ENCODE assay signal across 25 cellular contexts in the genomic region with DNA sequence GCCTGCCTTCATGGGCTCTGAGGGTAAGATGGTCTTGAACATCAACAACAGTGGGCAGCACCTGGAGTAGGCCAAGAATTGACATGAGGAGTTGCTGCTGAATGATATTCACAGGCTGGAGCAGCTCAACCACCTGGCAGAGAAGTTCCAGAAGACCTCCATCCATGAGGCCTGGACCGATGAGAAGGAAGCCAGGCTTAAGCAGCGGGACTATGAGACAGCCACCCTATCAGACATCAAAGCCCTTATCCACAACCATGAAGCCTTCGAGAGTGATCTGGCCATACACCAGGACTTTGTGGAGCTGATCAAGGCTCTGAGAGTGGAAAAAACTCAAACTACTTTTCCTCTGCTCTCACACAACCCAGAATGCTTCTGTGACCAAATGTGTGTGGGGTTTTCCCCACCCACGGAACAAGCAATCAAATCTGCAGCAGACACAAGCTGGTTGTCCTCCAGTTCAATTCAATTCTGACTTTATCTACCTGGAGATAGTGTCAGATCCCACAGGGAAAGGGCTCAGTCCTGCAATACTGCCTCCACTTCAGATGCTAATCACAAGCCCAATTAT. TPM values are rescaled to one million over a fixed set of nuclear protein-coding genes. Genes with fewer than 3 reads are reported as not detected.
A peak's percentile ranks its signal among the peaks of the same experiment; 100 is the strongest.
DNase-seq lines count a peak whose midpoint lies in the region; ATAC-seq, FAIRE-seq and TF ChIP-seq lines count a peak whose summit lies in the region.
"Had no signal": no experiment of that assay in that cellular context is flagged by ENCODE, and none has a peak within 500 bp of the region (broad histone marks: within the 10 kb centered on the region; RNA-seq: fewer than 3 reads in every experiment).

No MANE protein-coding gene starts in this region.

- H3K9me3 Mint-ChIP-seq in activated naive CD4-positive, alpha-beta T cell treated with anti-CD3 and anti-CD28 coated beads for 36 hours: no peaks in the 10 kb centered on the region
- H3K9me3 Mint-ChIP-seq in activated T-cell treated with anti-CD3 and anti-CD28 coated beads, Interleukin-2, amount 50 U/mL, for 72 hours: no peaks in the 10 kb centered on the region
- H3K9me3 Mint-ChIP-seq in stimulated activated effector memory CD8-positive, alpha-beta T cell treated with anti-CD3 and anti-CD28 coated beads, Interleukin-12 subunit alpha, Interleukin-12 subunit beta, amount 100 ng/mL, for 72 hours: no peaks in the 10 kb centered on the region
- H3K9me3 Mint-ChIP-seq in neural progenitor cell: peaks cover 4% of the 10 kb centered on the region

- no peaks in the 10 kb centered on the region for H3K36me3 ChIP-seq in neural progenitor cell
- H3K36me3 ChIP-seq: SJSA1, thoracic aorta, vagina had no signal

- intact Hi-C loops in activated naive CD4-positive, alpha-beta T cell treated with anti-CD3 and anti-CD28 coated beads for 36 hours (cut with micrococcal nuclease): no loop called here

- peak; percentile 28 to 34 for ATAC-seq in activated T-cell treated with anti-CD3 and anti-CD28 coated beads, Interleukin-2, amount 50 U/mL, for 72 hours (replicated peaks in 1 of 2)
- peak; percentile 53 for ATAC-seq in stimulated activated effector memory CD8-positive, alpha-beta T cell treated with anti-CD3 and anti-CD28 coated beads, Interleukin-12 subunit alpha, Interleukin-12 subunit beta, amount 100 ng/mL, for 72 hours
- ATAC-seq: left ventricle myocardium superior, right cardiac atrium had no signal

- peak; percentile 51 for FAIRE-seq in GM12891 (lab: Jason Lieb, UNC)
- FAIRE-seq: endothelial cell of umbilical vein, frontal cortex, kidney had no signal

- H3K27me3 ChIP-seq in neural progenitor cell: peaks cover 40% of the 10 kb centered on the region
- H3K27me3 ChIP-seq: vagina had no signal

- TF ChIP-seq POLR2A in GM12891 (IDR thresholded peaks at IDR 0.05; ENCODE audit: low read depth, low read length): no peak

- TF ChIP-seq CTCF in neural progenitor cell (IDR thresholded peaks at IDR 0.05): no peak

- no peak overlapping the region for H3K4me3 Mint-ChIP-seq in activated naive CD4-positive, alpha-beta T cell treated with anti-CD3 and anti-CD28 coated beads for 36 hours
- no peak overlapping the region for H3K4me3 Mint-ChIP-seq in activated T-cell treated with anti-CD3 and anti-CD28 coated beads, Interleukin-2, amount 50 U/mL, for 72 hours
- H3K4me3 Mint-ChIP-seq in stimulated activated effector memory CD8-positive, alpha-beta T cell treated with anti-CD3 and anti-CD28 coated beads, Interleukin-12 subunit alpha, Interleukin-12 subunit beta, amount 100 ng/mL, for 72 hours: no peak overlapping the region
- no peak overlapping the region for H3K4me3 Mint-ChIP-seq in neural progenitor cell

- H3K36me3 Mint-ChIP-seq in activated naive CD4-positive, alpha-beta T cell treated with anti-CD3 and anti-CD28 coated beads for 36 hours (ENCODE audit: low read depth): no peaks in the 10 kb centered on the region
- no peaks in the 10 kb centered on the region for H3K36me3 Mint-ChIP-seq in activated T-cell treated with anti-CD3 and anti-CD28 coated beads, Interleukin-2, amount 50 U/mL, for 72 hours (ENCODE audit: insufficient read depth in 2 of 2)
- H3K36me3 Mint-ChIP-seq in stimulated activated effector memory CD8-positive, alpha-beta T cell treated with anti-CD3 and anti-CD28 coated beads, Interleukin-12 subunit alpha, Interleukin-12 subunit beta, amount 100 ng/mL, for 72 hours: no peaks in the 10 kb centered on the region
- no peaks in the 10 kb centered on the region for H3K36me3 Mint-ChIP-seq in neural progenitor cell

- H3K27ac ChIP-seq in neural progenitor cell: no peak overlapping the region
- H3K27ac ChIP-seq: SJSA1, thoracic aorta, vagina had no signal

- H3F3A ChIP-seq in neural progenitor cell (ENCODE audit: low read depth): no peaks in the 10 kb centered on the region

- no peak overlapping the region for H3K27ac Mint-ChIP-seq in activated naive CD4-positive, alpha-beta T cell treated with anti-CD3 and anti-CD28 coated beads for 36 hours
- no peak overlapping the region for H3K27ac Mint-ChIP-seq in activated T-cell treated with anti-CD3 and anti-CD28 coated beads, Interleukin-2, amount 50 U/mL, for 72 hours
- no peak overlapping the region for H3K27ac Mint-ChIP-seq in stimulated activated effector memory CD8-positive, alpha-beta T cell treated with anti-CD3 and anti-CD28 coated beads, Interleukin-12 subunit alpha, Interleukin-12 subunit beta, amount 100 ng/mL, for 72 hours
- no peak overlapping the region for H3K27ac Mint-ChIP-seq in neural progenitor cell

- H3K79me2 ChIP-seq in neural progenitor cell (ENCODE audit: low read depth): no peaks in the 10 kb centered on the region

- no peaks in the 10 kb centered on the region for H3K9me3 ChIP-seq in neural progenitor cell (ENCODE audit: low read depth)
- H3K9me3 ChIP-seq: SJSA1, thoracic aorta, vagina had no signal

- H3K4me2 ChIP-seq in neural progenitor cell: no peak overlapping the region

- H3K4me1 Mint-ChIP-seq in activated naive CD4-positive, alpha-beta T cell treated with anti-CD3 and anti-CD28 coated beads for 36 hours (ENCODE audit: low read depth): peaks cover 11% of the 10 kb centered on the region
- peaks cover 12% of the 10 kb centered on the region for H3K4me1 Mint-ChIP-seq in activated T-cell treated with anti-CD3 and anti-CD28 coated beads, Interleukin-2, amount 50 U/mL, for 72 hours (ENCODE audit: low read depth)
- H3K4me1 Mint-ChIP-seq in stimulated activated effector memory CD8-positive, alpha-beta T cell treated with anti-CD3 and anti-CD28 coated beads, Interleukin-12 subunit alpha, Interleukin-12 subunit beta, amount 100 ng/mL, for 72 hours: no peaks in the 10 kb centered on the region
- H3K4me1 Mint-ChIP-seq in neural progenitor cell: no peaks in the 10 kb centered on the region

- no peaks in the 10 kb centered on the region for H3K4me1 ChIP-seq in neural progenitor cell
- H3K4me1 ChIP-seq: SJSA1, vagina had no signal

- CTCF ChIA-PET in activated naive CD4-positive, alpha-beta T cell treated with anti-CD3 and anti-CD28 coated beads for 36 hours (lab: Charles Lee): interaction anchor here (0.8 kb wide), 1 partner anchor 1042 kb away, joined by 3 read pairs; no protein-coding TSS in a partner anchor

- H3K9ac ChIP-seq in neural progenitor cell: no peak overlapping the region

- H4K20me1 ChIP-seq in neural progenitor cell (ENCODE audit: low read depth): no peaks in the 10 kb centered on the region

- peak; percentile 35 for DNase-seq in activated naive CD4-positive, alpha-beta T cell treated with anti-CD3 and anti-CD28 coated beads for 36 hours
- DNase-seq in activated naive CD4-positive, alpha-beta T cell (lab: John Stamatoyannopoulos, UW): no peak
- no peak for DNase-seq in GM12891 (ENCODE audit: insufficient read length, low spot score)
- peak; percentile 15 to 27 for DNase-seq in activated T-cell treated with anti-CD3 and anti-CD28 coated beads, Interleukin-2, amount 50 U/mL, for 72 hours
- no peak for DNase-seq in stimulated activated effector memory CD8-positive, alpha-beta T cell treated with anti-CD3 and anti-CD28 coated beads, Interleukin-12 subunit alpha, Interleukin-12 subunit beta, amount 100 ng/mL, for 72 hours (ENCODE audit: low spot score in 2 of 2)
- no peak for DNase-seq in NCI-H1048 (lab: John Stamatoyannopoulos, UW)
- no peak for DNase-seq in neural progenitor cell (ENCODE audit: low spot score)
- DNase-seq: activated CD4-positive, CD25-positive, alpha-beta regulatory T cell; aorta; DMS153; HCEC 1CT; Karpas-422; kidney; left ventricle myocardium superior; NCI-H1417; NCI-H2029; NCI-H510A treated with DMSO at 0.1 percent for 48 hours; right cardiac atrium had no signal

- H3K4me3 ChIP-seq in neural progenitor cell: no peak overlapping the region
- H3K4me3 ChIP-seq: SJSA1, thoracic aorta, vagina had no signal

- no peak overlapping the region for H2AFZ ChIP-seq in neural progenitor cell (replicated peaks)

- H3K27me3 Mint-ChIP-seq in activated naive CD4-positive, alpha-beta T cell treated with anti-CD3 and anti-CD28 coated beads for 36 hours (ENCODE audit: low read depth): peaks cover 7% of the 10 kb centered on the region
- H3K27me3 Mint-ChIP-seq in activated T-cell treated with anti-CD3 and anti-CD28 coated beads, Interleukin-2, amount 50 U/mL, for 72 hours (ENCODE audit: low read depth): peaks cover 33% of the 10 kb centered on the region
- H3K27me3 Mint-ChIP-seq in neural progenitor cell (ENCODE audit: insufficient read depth, low read depth): peaks cover 19% of the 10 kb centered on the region

TF ChIP-seq in GM12891, 5 proteins besides CTCF, POLR2A, EP300 and RAD21:
- no peak for TF ChIP-seq SPI1 (IDR thresholded peaks at IDR 0.05; ENCODE audit: low read depth, low read length)
- no peak for TF ChIP-seq PAX5 (IDR thresholded peaks at IDR 0.05; ENCODE audit: insufficient read depth, low read length, severe bottlenecking)
- no peak for TF ChIP-seq POU2F2 (IDR thresholded peaks at IDR 0.05; ENCODE audit: low read depth, low read length)
- TF ChIP-seq TAF1 (IDR thresholded peaks at IDR 0.05; ENCODE audit: low read depth, low read length): no peak
- TF ChIP-seq POLR2AphosphoS5 (IDR thresholded peaks at IDR 0.05; ENCODE audit: low read depth, low read length): no peak

RNA-seq across cellular contexts. Expression of gene EPHA10, which starts 12.1 kb away (rescaled TPM):
- total RNA-seq in activated naive CD4-positive, alpha-beta T cell treated with anti-CD3 and anti-CD28 coated beads for 36 hours: under 1 TPM in 1 of 2 experiments, not detected in 1; 0.33 TPM
- polyA plus RNA-seq in GM12891 (2012; ENCODE audit: low read depth, missing spikeins): 0.05 TPM
- under 1 TPM; 0.74 to 1.00 TPM for total RNA-seq in activated T-cell treated with anti-CD3 and anti-CD28 coated beads, Interleukin-2, amount 50 U/mL, for 72 hours
- total RNA-seq in neural progenitor cell (ENCODE audit: low replicate concordance): 0.53 TPM in 1 of 2 replicates, not detected in the other
- total RNA-seq: endothelial cell of umbilical vein, RPMI7951, SJSA1, thoracic aorta had no signal
- polyA plus RNA-seq: AG04450, endothelial cell of umbilical vein had no signal

RNA-seq across cellular contexts. Expression of gene MANEAL, which starts 16.6 kb away (rescaled TPM):
- total RNA-seq in activated naive CD4-positive, alpha-beta T cell treated with anti-CD3 and anti-CD28 coated beads for 36 hours: under 1 TPM; 0.69 to 0.74 TPM
- 3.5 TPM for polyA plus RNA-seq in GM12891 (2012; ENCODE audit: low read depth, missing spikeins)
- 1 to 10 TPM; 1.9 to 2.4 TPM for total RNA-seq in activated T-cell treated with anti-CD3 and anti-CD28 coated beads, Interleukin-2, amount 50 U/mL, for 72 hours
- 0.24 and 0.40 TPM in 2 replicates for total RNA-seq in neural progenitor cell (ENCODE audit: low replicate concordance)

RNA-seq across cellular contexts. Expression of gene C1orf122, which starts 30.6 kb away (rescaled TPM):
- 10 to 100 TPM; 12.8 to 14.2 TPM for total RNA-seq in activated naive CD4-positive, alpha-beta T cell treated with anti-CD3 and anti-CD28 coated beads for 36 hours
- polyA plus RNA-seq in GM12891 (2012; ENCODE audit: low read depth, missing spikeins): 18.4 TPM
- total RNA-seq in activated T-cell treated with anti-CD3 and anti-CD28 coated beads, Interleukin-2, amount 50 U/mL, for 72 hours: 10 to 100 TPM; 21.1 to 21.8 TPM
- 17.7 and 35.7 TPM in 2 replicates for total RNA-seq in neural progenitor cell (ENCODE audit: low replicate concordance)

RNA-seq across cellular contexts. Expression of gene YRDC, which starts 31.0 kb away (rescaled TPM):
- total RNA-seq in activated naive CD4-positive, alpha-beta T cell treated with anti-CD3 and anti-CD28 coated beads for 36 hours: 10 to 100 TPM; 31.6 to 31.7 TPM
- polyA plus RNA-seq in GM12891 (2012; ENCODE audit: low read depth, missing spikeins): 22.3 TPM
- total RNA-seq in activated T-cell treated with anti-CD3 and anti-CD28 coated beads, Interleukin-2, amount 50 U/mL, for 72 hours: 10 to 100 TPM; 30.0 to 31.3 TPM
- total RNA-seq in neural progenitor cell (ENCODE audit: low replicate concordance): 12.9 and 17.4 TPM in 2 replicates

Comparison
In these comparisons a context has a peak if more than half of its experiments do, and no peak if none do; other contexts are left out.
1. DNase-seq: peak in activated naive CD4-positive, alpha-beta T cell treated with anti-CD3 and anti-CD28 coated beads for 36 hours (single experiment) and activated T-cell treated with anti-CD3 and anti-CD28 coated beads, Interleukin-2, amount 50 U/mL, for 72 hours (2 of 2); none in activated naive CD4-positive, alpha-beta T cell (0 of 4), GM12891 (single experiment), stimulated activated effector memory CD8-positive, alpha-beta T cell treated with anti-CD3 and anti-CD28 coated beads, Interleukin-12 subunit alpha, Interleukin-12 subunit beta, amount 100 ng/mL, for 72 hours (0 of 2), NCI-H1048 (single experiment) and neural progenitor cell (single experiment).